Comparison of ENCODE assay signal across 8 cellular contexts in genomic region chr14:99605299-99605961, GRCh38. TPM values are rescaled to one million over a fixed set of nuclear protein-coding genes. Genes with fewer than 3 reads are reported as not detected.
DNase-seq lines count a peak whose midpoint lies in the region; ATAC-seq and TF ChIP-seq lines count a peak whose summit lies in the region.

No MANE protein-coding gene starts in this region.

- DNase-seq in GM19238 (ENCODE audit: insufficient read length, low spot score) (peak; percentile 40), MV-4-11 (lab: John Stamatoyannopoulos, UW) (peak; percentile 62), heart right ventricle (peak; percentile 34 to 66), putamen (ENCODE audit: low spot score) (peak; percentile 68), uterus (peak; percentile 64 to 67)
- DNase-seq in activated naive CD8-positive, alpha-beta T cell treated with anti-CD3 and anti-CD28 coated beads for 36 hours: peak; percentile 73

- intact Hi-C loops in heart right ventricle (cut with DNase I) (no loop called here), uterus (cut with DNase I; ENCODE audit: low total_unique reads) (loop anchor here (10.0 kb wide), 1 partner anchor 81 kb away; no protein-coding TSS in a partner anchor)

- H3K9me3 ChIP-seq in SU-DHL-6 (ENCODE audit: insufficient read depth, low read length) (no peaks in the 10 kb centered on the region), heart right ventricle (no peaks in the 10 kb centered on the region), uterus (no peaks in the 10 kb centered on the region)

- peaks cover 14 to 46% (median 32%) of the 10 kb centered on the region in 9 donors for H3K4me1 ChIP-seq in heart right ventricle
- peaks cover 0 to 24% of the 10 kb centered on the region in 2 donors for H3K4me1 ChIP-seq in uterus

- H3K36me3 ChIP-seq in SU-DHL-6 (ENCODE audit: low read length) (no peaks in the 10 kb centered on the region), heart right ventricle (no peaks in the 10 kb centered on the region), uterus (no peaks in the 10 kb centered on the region)

- H3K79me2 ChIP-seq in SU-DHL-6 (ENCODE audit: insufficient read depth, low read length): no peaks in the 10 kb centered on the region

- H3K27ac Mint-ChIP-seq in activated naive CD8-positive, alpha-beta T cell treated with anti-CD3 and anti-CD28 coated beads for 36 hours: peak overlapping the region; percentile 61

- peak overlapping the region; percentile 70 for H3K4me2 ChIP-seq in SU-DHL-6 (ENCODE audit: low read depth, low read length, poor library complexity, severe bottlenecking)

- TF ChIP-seq CTCF in 22Rv1 (IDR thresholded peaks at IDR 0.05) (no peak), SU-DHL-6 (IDR thresholded peaks at IDR 0.05; ENCODE audit: insufficient read depth, low read length, poor library complexity, severe bottlenecking) (no peak), heart right ventricle (IDR thresholded peaks at IDR 0.05) (no peak), uterus (IDR thresholded peaks at IDR 0.05) (no peak)

- H3K36me3 Mint-ChIP-seq in activated naive CD8-positive, alpha-beta T cell treated with anti-CD3 and anti-CD28 coated beads for 36 hours: no peaks in the 10 kb centered on the region

- TF ChIP-seq POLR2A in uterus (IDR thresholded peaks at IDR 0.05): no peak

- H3K9me3 Mint-ChIP-seq in activated naive CD8-positive, alpha-beta T cell treated with anti-CD3 and anti-CD28 coated beads for 36 hours: no peaks in the 10 kb centered on the region

- H4K20me1 ChIP-seq in SU-DHL-6 (ENCODE audit: low read depth, low read length): no peaks in the 10 kb centered on the region

- H3K4me3 Mint-ChIP-seq in activated naive CD8-positive, alpha-beta T cell treated with anti-CD3 and anti-CD28 coated beads for 36 hours: peak overlapping the region; percentile 86

- no peaks in the 10 kb centered on the region for H3F3A ChIP-seq in SU-DHL-6 (ENCODE audit: insufficient read depth)

- ATAC-seq in heart right ventricle: peak; percentile 3 to 33 (median 16)

- WGBS in heart right ventricle, 2 donors: 3 to 4% methylated on average over 38 of the region's 38 CpGs

- H3K27me3 Mint-ChIP-seq in activated naive CD8-positive, alpha-beta T cell treated with anti-CD3 and anti-CD28 coated beads for 36 hours: peaks cover 6% of the 10 kb centered on the region

- peak overlapping the region; percentile 91 for H3K27ac ChIP-seq in 22Rv1
- H3K27ac ChIP-seq in SU-DHL-6 (ENCODE audit: low read depth, low read length): no peak overlapping the region
- peak overlapping the region; percentile 52 to 96 (median 90) for H3K27ac ChIP-seq in heart right ventricle
- H3K27ac ChIP-seq in uterus: peak overlapping the region; percentile 89 to 92

- peak overlapping the region; percentile 59 for H3K4me3 ChIP-seq in SU-DHL-6 (ENCODE audit: insufficient read depth, low read length, poor library complexity, severe bottlenecking)
- H3K4me3 ChIP-seq in heart right ventricle: peak overlapping the region; percentile 70 to 97 (median 85)
- peak overlapping the region; percentile 62 to 89 for H3K4me3 ChIP-seq in uterus

- H3K9me2 ChIP-seq in SU-DHL-6 (replicated peaks; ENCODE audit: insufficient read depth, low read length): no peaks in the 10 kb centered on the region

- peak overlapping the region; percentile 59 for H3K9ac ChIP-seq in SU-DHL-6 (ENCODE audit: low read length)

- peak overlapping the region; percentile 86 for H2AFZ ChIP-seq in SU-DHL-6 (ENCODE audit: low read depth, low read length, severe bottlenecking)

- H3K27me3 ChIP-seq in SU-DHL-6 (ENCODE audit: low read length): no peaks in the 10 kb centered on the region
- H3K27me3 ChIP-seq in heart right ventricle: peaks cover 0 to 39% (median 0%) of the 10 kb centered on the region in 7 donors
- no peaks in the 10 kb centered on the region for H3K27me3 ChIP-seq in uterus

- H3K4me1 Mint-ChIP-seq in activated naive CD8-positive, alpha-beta T cell treated with anti-CD3 and anti-CD28 coated beads for 36 hours: peaks cover 19% of the 10 kb centered on the region

RNA-seq across cellular contexts. Expression of gene CCDC85C, which starts 1.4 kb away (rescaled TPM):
- 1 to 10 TPM; 6.3 to 8.9 TPM for total RNA-seq in activated naive CD8-positive, alpha-beta T cell treated with anti-CD3 and anti-CD28 coated beads for 36 hours
- total RNA-seq in heart right ventricle: 10 to 100 TPM; 28.7 to 50.2 (median 32.1) TPM
- 10 to 100 TPM in 1 of 2 donors, 1 to 10 TPM in 1; 9.0 to 23.8 TPM for polyA plus RNA-seq in heart right ventricle
- 10 to 100 TPM in 2 of 4 donors, 1 to 10 TPM in 1, under 1 TPM in 1; 0.88 to 56.3 (median 13.6) TPM for total RNA-seq in uterus

RNA-seq across cellular contexts. Expression of gene HHIPL1, which starts 39.5 kb away (rescaled TPM):
- under 1 TPM in 1 of 2 experiments, not detected in 1; 0.02 TPM for total RNA-seq in activated naive CD8-positive, alpha-beta T cell treated with anti-CD3 and anti-CD28 coated beads for 36 hours
- total RNA-seq in heart right ventricle (1 to 10 TPM in 6 of 10 donors, under 1 TPM in 4; 0.81 to 2.2 (median 1.4) TPM), uterus (1 to 10 TPM in 3 of 4 donors, under 1 TPM in 1; under 0.01 to 8.2 (median 3.0) TPM)
- under 1 TPM; 0.55 to 0.59 TPM for polyA plus RNA-seq in heart right ventricle
